12 cellular contexts compared by ENCODE assay signal in the genomic region with DNA sequence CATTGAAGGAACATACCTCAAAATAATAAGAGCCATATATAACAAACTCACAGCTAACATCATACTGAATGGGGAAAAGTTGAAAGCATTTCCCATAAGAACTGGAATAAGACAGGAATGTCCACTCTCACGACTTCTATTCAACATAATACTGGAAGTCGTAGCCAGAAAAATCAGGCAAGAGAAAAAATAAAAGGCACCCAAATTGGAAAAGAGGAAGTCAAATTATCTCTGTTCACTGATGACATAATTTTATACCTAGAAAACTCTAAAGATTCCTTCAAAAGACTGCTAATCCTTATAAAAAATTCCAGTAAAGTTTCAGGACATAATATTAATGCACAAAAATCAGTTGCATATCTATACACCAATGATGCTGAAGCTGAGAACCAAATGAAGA. TPM values are rescaled to one million over a fixed set of nuclear protein-coding genes. Genes with fewer than 3 reads are reported as not detected.
"Had no signal": no experiment of that assay in that cellular context is flagged by ENCODE, and none has a peak within 500 bp of the region (broad histone marks: within the 10 kb centered on the region; RNA-seq: fewer than 3 reads in every experiment).

No MANE protein-coding gene starts in this region.

- H3K4me2 ChIP-seq: GM23338 had no signal

- H3K9ac ChIP-seq: GM23248 had no signal

- H3K9me3 Mint-ChIP-seq: GM23338, H9, HFFc6 had no signal

- FAIRE-seq: H1, H54 had no signal

- DNase-seq: GM23248, GOT3, H7, H9, HCEC 1CT, HFFc6 had no signal

- H3K27ac ChIP-seq: GM23248 had no signal

- H3K4me3 ChIP-seq: GM23248, GM23338, HAP-1 had no signal

- H3K27ac Mint-ChIP-seq: GM23338, H9, HFFc6 had no signal

- H3K9me3 ChIP-seq: HAP-1 had no signal

- H3K36me3 ChIP-seq: HAP-1 had no signal

- H3K4me1 ChIP-seq: HAP-1 had no signal

- H2AFZ ChIP-seq: GM23248, GM23338 had no signal

- H3K4me3 Mint-ChIP-seq: GM23338, H9, HFFc6 had no signal

- ATAC-seq: GM23338, HCT116 had no signal

- H3K4me1 Mint-ChIP-seq: GM23338, H9 had no signal

RNA-seq across cellular contexts. Expression of a gene that starts 34.9 kb away (rescaled TPM):
- total RNA-seq: GM23248, GM23338, H1, H4, H7, H9, HFFc6 had no signal
- polyA plus RNA-seq: GM23248, GM23338, H1 had no signal
